In genomic region chr4:27000820-27001219, GRCh38 we compare ENCODE assay signal across 9 cellular contexts.
A peak's percentile ranks its signal among the peaks of the same experiment; 100 is the strongest.
DNase-seq lines count a peak whose midpoint lies in the region; ATAC-seq and TF ChIP-seq lines count a peak whose summit lies in the region.
"Had no signal": no experiment of that assay in that cellular context is flagged by ENCODE, and none has a peak within 500 bp of the region (broad histone marks: within the 10 kb centered on the region; RNA-seq: fewer than 3 reads in every experiment).

No MANE protein-coding gene starts in this region.

- H3K27me3 ChIP-seq in CD8-positive, alpha-beta memory T cell (ENCODE audit: insufficient read depth, low read length, poor library complexity, severe bottlenecking): no peaks in the 10 kb centered on the region

- no peaks in the 10 kb centered on the region for H3K9me3 ChIP-seq in CD8-positive, alpha-beta memory T cell (ENCODE audit: low read length)

- H3K4me1 Mint-ChIP-seq in CD8-positive, alpha-beta memory T cell: peaks cover 35 to 57% (median 56%) of the 10 kb centered on the region in 3 donors
- H3K4me1 Mint-ChIP-seq in chondrocyte (ENCODE audit: low read depth): peaks cover 20% of the 10 kb centered on the region

- H3K27me3 Mint-ChIP-seq in CD8-positive, alpha-beta memory T cell: peaks cover 0 to 1% of the 10 kb centered on the region in 2 donors
- no peaks in the 10 kb centered on the region for H3K27me3 Mint-ChIP-seq in chondrocyte (ENCODE audit: low read depth)

- H3K4me3 Mint-ChIP-seq in CD8-positive, alpha-beta memory T cell: no peak overlapping the region
- no peak overlapping the region for H3K4me3 Mint-ChIP-seq in chondrocyte (ENCODE audit: unreplicated experiment)

- DNase-seq in CD8-positive, alpha-beta memory T cell: peak in 1 of 5 donors; percentile 23
- DNase-seq in chondrocyte (ENCODE audit: low spot score): no peak
- no peak for DNase-seq in mesenteric fat pad (ENCODE audit: low spot score)
- DNase-seq in NOMO-1 treated with dmso at 0.1 percent for 144 hours (lab: John Stamatoyannopoulos, UW; ENCODE audit: unreplicated experiment): no peak
- DNase-seq in NCI-H2029 (lab: John Stamatoyannopoulos, UW): no peak
- DNase-seq in NCI-H446 treated with DMSO at 0.1 percent for 48 hours (lab: John Stamatoyannopoulos, UW): no peak

- H3K9me3 Mint-ChIP-seq in CD8-positive, alpha-beta memory T cell: no peaks in the 10 kb centered on the region
- H3K9me3 Mint-ChIP-seq in chondrocyte (ENCODE audit: low read depth): no peaks in the 10 kb centered on the region

- peaks cover 15% of the 10 kb centered on the region for H3K4me1 ChIP-seq in CD8-positive, alpha-beta memory T cell (ENCODE audit: insufficient read depth, low read length)

- peak overlapping the region in 5 of 8 donors; percentile 39 to 79 (median 50) for H3K27ac Mint-ChIP-seq in CD8-positive, alpha-beta memory T cell
- no peak overlapping the region for H3K27ac Mint-ChIP-seq in chondrocyte (ENCODE audit: unreplicated experiment)

- ATAC-seq in GM19328 (IDR thresholded peaks at IDR 0.05; ENCODE audit: unreplicated experiment) (peak; percentile 81), HG03457 (IDR thresholded peaks at IDR 0.05; ENCODE audit: unreplicated experiment) (peak; percentile 64)

- no peak overlapping the region for H3K4me3 ChIP-seq in CD8-positive, alpha-beta memory T cell (ENCODE audit: low read length)

- TF ChIP-seq CTCF in chondrocyte (IDR thresholded peaks at IDR 0.05): peak; percentile 33

- CTCF ChIA-PET in CD8-positive, alpha-beta memory T cell (lab: Charles Lee): interaction anchor here (0.8 to 4.1 kb wide), 3 partner anchors 9 to 143 kb away, joined by 3 to 16 read pairs (median 4); partner anchors contain the start of gene STIM2

- POLR2A ChIA-PET in CD8-positive, alpha-beta memory T cell (lab: Charles Lee): interaction anchor here (1.4 kb wide), 1 partner anchor 140 kb away, joined by 4 read pairs; the partner anchor contains the start of gene STIM2

- H3K27ac ChIP-seq in CD8-positive, alpha-beta memory T cell (ENCODE audit: low read depth, low read length): no peak overlapping the region
- H3K27ac ChIP-seq: HL-60 had no signal

- H3K36me3 Mint-ChIP-seq in CD8-positive, alpha-beta memory T cell: peaks cover 0 to 43% (median 5%) of the 10 kb centered on the region in 3 donors
- H3K36me3 Mint-ChIP-seq in chondrocyte (ENCODE audit: low read depth): peaks cover 1% of the 10 kb centered on the region

- peaks cover 8% of the 10 kb centered on the region for H3K36me3 ChIP-seq in CD8-positive, alpha-beta memory T cell (ENCODE audit: insufficient read depth, low read length)
